Comparison of ENCODE assay signal across 2 cellular contexts in genomic region chr7:76395605-76396004, GRCh38. TPM values are rescaled to one million over a fixed set of nuclear protein-coding genes. Genes with fewer than 3 reads are reported as not detected.
"Had no signal": no experiment of that assay in that cellular context is flagged by ENCODE, and none has a peak within 500 bp of the region (broad histone marks: within the 10 kb centered on the region; RNA-seq: fewer than 3 reads in every experiment).

No MANE protein-coding gene starts in this region.

RNA-seq across cellular contexts. Expression of gene SSC4D, which starts 13.9 kb away (rescaled TPM):
- total RNA-seq: ascending aorta, T-helper 17 cell had no signal
